In the genomic region with DNA sequence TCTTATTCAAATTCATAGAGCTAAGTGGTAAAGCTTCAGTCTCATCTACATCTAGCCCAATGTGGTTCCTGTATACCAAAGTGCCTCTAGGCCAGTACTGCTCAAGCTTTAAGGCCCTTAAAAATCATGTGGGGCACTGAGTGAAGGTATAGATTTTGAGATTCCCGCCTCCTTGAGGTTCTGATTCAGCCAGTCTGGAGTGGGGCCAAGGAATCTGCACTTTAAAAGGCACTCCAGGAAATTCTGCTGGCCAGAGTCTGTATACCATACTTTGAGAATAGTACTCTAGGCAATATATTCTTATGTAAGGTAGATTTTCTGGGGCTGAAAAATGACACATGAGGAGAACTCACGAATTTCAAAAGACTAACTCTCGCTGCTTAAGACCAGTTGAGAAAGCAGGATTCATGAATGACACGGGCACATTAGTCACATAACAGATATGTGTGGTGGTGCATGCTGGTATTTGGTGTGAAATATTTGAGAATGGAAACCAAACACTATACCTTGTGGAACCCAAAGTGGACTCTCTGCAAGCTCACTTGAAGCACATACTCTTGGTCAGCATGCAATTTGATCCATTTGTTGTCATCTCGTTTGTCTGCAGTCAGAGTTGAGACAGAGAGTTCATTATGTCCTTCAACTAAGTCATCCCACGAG, we compare ENCODE assay signal across 17 cellular contexts. TPM values are rescaled to one million over a fixed set of nuclear protein-coding genes. Genes with fewer than 3 reads are reported as not detected.
A peak's percentile ranks its signal among the peaks of the same experiment; 100 is the strongest.
DNase-seq lines count a peak whose midpoint lies in the region; ATAC-seq and TF ChIP-seq lines count a peak whose summit lies in the region.
"Had no signal": no experiment of that assay in that cellular context is flagged by ENCODE, and none has a peak within 500 bp of the region (broad histone marks: within the 10 kb centered on the region; RNA-seq: fewer than 3 reads in every experiment).

No MANE protein-coding gene starts in this region.

- TF ChIP-seq CTCF in fibroblast of pulmonary artery (IDR thresholded peaks at IDR 0.05; ENCODE audit: low read length, missing control alignments), result no peak

- no peak overlapping the region for H3K4me3 ChIP-seq in fibroblast of pulmonary artery (replicated peaks; ENCODE audit: low read depth, low read length)
- H3K4me3 ChIP-seq: left ventricle myocardium inferior had no signal

- DNase-seq in NCI-H2196 (lab: John Stamatoyannopoulos, UW; ENCODE audit: unreplicated experiment), result peak; percentile 7
- no peak for DNase-seq in NCI-H2196 treated with DMSO at 0.1 percent for 48 hours (lab: John Stamatoyannopoulos, UW; ENCODE audit: unreplicated experiment)
- DNase-seq in fibroblast of pulmonary artery (ENCODE audit: low read depth), result peak; percentile 51
- no peak for DNase-seq in ureter (ENCODE audit: low spot score)
- DNase-seq in NOMO-1 treated with dmso at 0.1 percent for 144 hours (lab: John Stamatoyannopoulos, UW; ENCODE audit: unreplicated experiment), result no peak
- DNase-seq in NCI-H526 (lab: John Stamatoyannopoulos, UW), result no peak
- DNase-seq: activated CD4-positive, alpha-beta T cell treated with anti-CD3 and anti-CD28 coated beads for 48 hours; activated naive CD8-positive, alpha-beta T cell treated with anti-CD3 and anti-CD28 coated beads for 36 hours; activated T-cell treated with anti-CD3 and anti-CD28 coated beads, Interleukin-2, amount 50 U/mL, for 1 hour; hypothalamus; left ventricle myocardium inferior; naive B cell; NCI-H187; NCI-H82 had no signal

- ATAC-seq in SK-N-SH treated with all-trans-retinoic acid at 6 μM for 48 hours (peak; percentile 31; the same call in 2 of the 3 replicates), GM21367 (IDR thresholded peaks at IDR 0.05; ENCODE audit: unreplicated experiment) (no peak)

TF ChIP-seq in SK-N-SH treated with all-trans-retinoic acid at 6 μM for 48 hours, 23 proteins besides CTCF, POLR2A, EP300 and RAD21:
- TF ChIP-seq ZFP3 (CRISPR knock-in tag; IDR thresholded peaks at IDR 0.05) (no peak), GLIS3 (CRISPR knock-in tag; IDR thresholded peaks at IDR 0.05) (no peak), ESRRG (CRISPR knock-in tag; IDR thresholded peaks at IDR 0.05) (no peak), SNAI2 (CRISPR knock-in tag; IDR thresholded peaks at IDR 0.05) (no peak), ARNTL (CRISPR knock-in tag; IDR thresholded peaks at IDR 0.05; ENCODE audit: borderline replicate concordance, low read depth) (no peak), PPARA (CRISPR knock-in tag; IDR thresholded peaks at IDR 0.05; ENCODE audit: borderline replicate concordance) (no peak)
- TF ChIP-seq, protein P1, sequence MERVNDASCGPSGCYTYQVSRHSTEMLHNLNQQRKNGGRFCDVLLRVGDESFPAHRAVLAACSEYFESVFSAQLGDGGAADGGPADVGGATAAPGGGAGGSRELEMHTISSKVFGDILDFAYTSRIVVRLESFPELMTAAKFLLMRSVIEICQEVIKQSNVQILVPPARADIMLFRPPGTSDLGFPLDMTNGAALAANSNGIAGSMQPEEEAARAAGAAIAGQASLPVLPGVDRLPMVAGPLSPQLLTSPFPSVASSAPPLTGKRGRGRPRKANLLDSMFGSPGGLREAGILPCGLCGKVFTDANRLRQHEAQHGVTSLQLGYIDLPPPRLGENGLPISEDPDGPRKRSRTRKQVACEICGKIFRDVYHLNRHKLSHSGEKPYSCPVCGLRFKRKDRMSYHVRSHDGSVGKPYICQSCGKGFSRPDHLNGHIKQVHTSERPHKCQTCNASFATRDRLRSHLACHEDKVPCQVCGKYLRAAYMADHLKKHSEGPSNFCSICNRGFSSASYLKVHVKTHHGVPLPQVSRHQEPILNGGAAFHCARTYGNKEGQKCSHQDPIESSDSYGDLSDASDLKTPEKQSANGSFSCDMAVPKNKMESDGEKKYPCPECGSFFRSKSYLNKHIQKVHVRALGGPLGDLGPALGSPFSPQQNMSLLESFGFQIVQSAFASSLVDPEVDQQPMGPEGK (CRISPR knock-in tag; IDR thresholded peaks at IDR 0.05; ENCODE audit: borderline replicate concordance), result no peak
- TF ChIP-seq, protein P2, sequence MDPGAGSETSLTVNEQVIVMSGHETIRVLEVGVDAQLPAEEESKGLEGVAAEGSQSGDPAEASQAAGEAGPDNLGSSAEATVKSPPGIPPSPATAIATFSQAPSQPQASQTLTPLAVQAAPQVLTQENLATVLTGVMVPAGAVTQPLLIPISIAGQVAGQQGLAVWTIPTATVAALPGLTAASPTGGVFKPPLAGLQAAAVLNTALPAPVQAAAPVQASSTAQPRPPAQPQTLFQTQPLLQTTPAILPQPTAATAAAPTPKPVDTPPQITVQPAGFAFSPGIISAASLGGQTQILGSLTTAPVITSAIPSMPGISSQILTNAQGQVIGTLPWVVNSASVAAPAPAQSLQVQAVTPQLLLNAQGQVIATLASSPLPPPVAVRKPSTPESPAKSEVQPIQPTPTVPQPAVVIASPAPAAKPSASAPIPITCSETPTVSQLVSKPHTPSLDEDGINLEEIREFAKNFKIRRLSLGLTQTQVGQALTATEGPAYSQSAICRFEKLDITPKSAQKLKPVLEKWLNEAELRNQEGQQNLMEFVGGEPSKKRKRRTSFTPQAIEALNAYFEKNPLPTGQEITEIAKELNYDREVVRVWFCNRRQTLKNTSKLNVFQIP (CRISPR knock-in tag; IDR thresholded peaks at IDR 0.05; ENCODE audit: borderline replicate concordance, low read depth), result no peak
- TF ChIP-seq, protein P3, sequence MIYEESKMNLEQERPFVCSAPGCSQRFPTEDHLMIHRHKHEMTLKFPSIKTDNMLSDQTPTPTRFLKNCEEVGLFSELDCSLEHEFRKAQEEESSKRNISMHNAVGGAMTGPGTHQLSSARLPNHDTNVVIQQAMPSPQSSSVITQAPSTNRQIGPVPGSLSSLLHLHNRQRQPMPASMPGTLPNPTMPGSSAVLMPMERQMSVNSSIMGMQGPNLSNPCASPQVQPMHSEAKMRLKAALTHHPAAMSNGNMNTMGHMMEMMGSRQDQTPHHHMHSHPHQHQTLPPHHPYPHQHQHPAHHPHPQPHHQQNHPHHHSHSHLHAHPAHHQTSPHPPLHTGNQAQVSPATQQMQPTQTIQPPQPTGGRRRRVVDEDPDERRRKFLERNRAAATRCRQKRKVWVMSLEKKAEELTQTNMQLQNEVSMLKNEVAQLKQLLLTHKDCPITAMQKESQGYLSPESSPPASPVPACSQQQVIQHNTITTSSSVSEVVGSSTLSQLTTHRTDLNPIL (CRISPR knock-in tag; IDR thresholded peaks at IDR 0.05; ENCODE audit: low read depth), result no peak
- TF ChIP-seq, protein P4, sequence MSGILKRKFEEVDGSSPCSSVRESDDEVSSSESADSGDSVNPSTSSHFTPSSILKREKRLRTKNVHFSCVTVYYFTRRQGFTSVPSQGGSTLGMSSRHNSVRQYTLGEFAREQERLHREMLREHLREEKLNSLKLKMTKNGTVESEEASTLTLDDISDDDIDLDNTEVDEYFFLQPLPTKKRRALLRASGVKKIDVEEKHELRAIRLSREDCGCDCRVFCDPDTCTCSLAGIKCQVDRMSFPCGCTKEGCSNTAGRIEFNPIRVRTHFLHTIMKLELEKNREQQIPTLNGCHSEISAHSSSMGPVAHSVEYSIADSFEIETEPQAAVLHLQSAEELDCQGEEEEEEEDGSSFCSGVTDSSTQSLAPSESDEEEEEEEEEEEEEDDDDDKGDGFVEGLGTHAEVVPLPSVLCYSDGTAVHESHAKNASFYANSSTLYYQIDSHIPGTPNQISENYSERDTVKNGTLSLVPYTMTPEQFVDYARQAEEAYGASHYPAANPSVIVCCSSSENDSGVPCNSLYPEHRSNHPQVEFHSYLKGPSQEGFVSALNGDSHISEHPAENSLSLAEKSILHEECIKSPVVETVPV (CRISPR knock-in tag; IDR thresholded peaks at IDR 0.05), result no peak
TF ChIP-seq in SK-N-SH treated with all-trans-retinoic acid at 6 μM for 48 hours: peak in this region for 0.

RNA-seq across cellular contexts. Expression of a gene that starts 47.6 kb away (rescaled TPM):
- total RNA-seq in ureter, result 5.3 TPM
- total RNA-seq: activated naive CD8-positive, alpha-beta T cell treated with anti-CD3 and anti-CD28 coated beads for 36 hours; cerebellum; left ventricle myocardium inferior had no signal

Comparison
In these comparisons a context has a peak if more than half of its experiments do, and no peak if none do; other contexts are left out.
1. DNase-seq: peak in NCI-H2196 (single experiment) and fibroblast of pulmonary artery (single experiment); none in NCI-H2196 treated with DMSO at 0.1 percent for 48 hours (single experiment), ureter (single experiment), NOMO-1 treated with dmso at 0.1 percent for 144 hours (single experiment) and NCI-H526 (0 of 2).